Comparison of ENCODE assay signal across 24 cellular contexts in genomic region chr1:10843697-10844096, GRCh38.
"Had no signal": no experiment of that assay in that cellular context is flagged by ENCODE, and none has a peak within 500 bp of the region (broad histone marks: within the 10 kb centered on the region; RNA-seq: fewer than 3 reads in every experiment).

No MANE protein-coding gene starts in this region.

- FAIRE-seq: endothelial cell of umbilical vein, frontal cortex, islet of Langerhans, keratinocyte had no signal

- H3K27ac ChIP-seq: coronary artery, dorsolateral prefrontal cortex, esophagus muscularis mucosa, foreskin keratinocyte, gastroesophageal sphincter, heart right ventricle, left lung, lower lobe of right lung had no signal

- H3K36me3 ChIP-seq: esophagus muscularis mucosa, gastroesophageal sphincter, heart right ventricle, left lung, lower lobe of right lung had no signal

- DNase-seq: dermis blood vessel endothelial cell; dorsolateral prefrontal cortex; effector CD4-positive, alpha-beta T cell; effector memory CD4-positive, alpha-beta T cell; foreskin keratinocyte; glutamatergic neuron; head of caudate nucleus; heart right ventricle; hippocampal formation; left cardiac atrium; left lung; left ventricle myocardium superior; lower lobe of right lung; mesenchymal stem cell; mucosa of descending colon; naive B cell; naive thymus-derived CD8-positive, alpha-beta T cell had no signal

- H3K4me1 ChIP-seq: esophagus muscularis mucosa, foreskin keratinocyte, gastroesophageal sphincter, heart right ventricle, left lung, lower lobe of right lung had no signal

- H3K27me3 ChIP-seq: foreskin keratinocyte, left lung had no signal

- H3K9me3 ChIP-seq: lower lobe of right lung, mucosa of descending colon had no signal

- H3K4me3 ChIP-seq: coronary artery, dorsolateral prefrontal cortex, esophagus muscularis mucosa, gastroesophageal sphincter, heart right ventricle, left lung, lower lobe of right lung, mucosa of descending colon had no signal

- ATAC-seq: foreskin keratinocyte; gastroesophageal sphincter; heart right ventricle; left cardiac atrium; left lung; left ventricle myocardium superior; lower lobe of right lung; mucosa of descending colon; naive thymus-derived CD8-positive, alpha-beta T cell had no signal
